11 cellular contexts compared by ENCODE assay signal in the genomic region with DNA sequence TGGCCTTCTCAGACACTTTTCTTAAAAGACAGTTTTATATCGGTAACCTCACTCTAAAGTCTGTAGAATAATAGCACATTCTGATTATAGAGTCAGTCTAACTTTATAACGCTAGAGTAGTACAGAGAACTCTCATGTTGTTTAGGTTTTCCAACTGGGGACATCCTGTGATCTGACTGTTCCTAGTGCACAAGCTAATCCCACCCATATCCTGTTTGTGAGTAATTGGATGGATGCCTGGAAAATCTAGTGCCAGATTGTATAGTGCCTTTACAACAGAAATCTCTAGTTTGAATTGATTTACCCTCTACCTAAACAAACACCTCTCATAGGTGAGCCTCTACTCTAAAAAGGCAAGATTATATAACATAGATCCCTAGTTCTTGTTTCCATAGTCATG.
DNase-seq lines count a peak whose midpoint lies in the region; ATAC-seq, FAIRE-seq and TF ChIP-seq lines count a peak whose summit lies in the region.
"Had no signal": no experiment of that assay in that cellular context is flagged by ENCODE, and none has a peak within 500 bp of the region (broad histone marks: within the 10 kb centered on the region; RNA-seq: fewer than 3 reads in every experiment).

No MANE protein-coding gene starts in this region.

- H3K9me3 ChIP-seq in right lobe of liver (no peaks in the 10 kb centered on the region), HepG2 (ENCODE audit: low read length) (no peaks in the 10 kb centered on the region), right cardiac atrium (ENCODE audit: control insufficient read depth, low read length) (no peaks in the 10 kb centered on the region)
- no peaks in the 10 kb centered on the region for H3K9me3 ChIP-seq in CD4-positive, alpha-beta memory T cell (ENCODE audit: control insufficient read depth in 1 of 2, low read length in 2 of 2)
- H3K9me3 ChIP-seq: suprapubic skin had no signal

- H3K4me2 ChIP-seq in HepG2 (ENCODE audit: low read depth, low read length): no peak overlapping the region

- H3K79me2 ChIP-seq in HepG2 (ENCODE audit: insufficient read depth, low read length): peaks cover 25% of the 10 kb centered on the region

- intact Hi-C loops in right lobe of liver (cut with DNase I): no loop called here
- intact Hi-C loops in HepG2 (cut with micrococcal nuclease; ENCODE audit: unreplicated experiment): no loop called here
- intact Hi-C loops in right cardiac atrium (cut with DNase I): no loop called here
- intact Hi-C loops in CD4-positive, alpha-beta memory T cell (cut with micrococcal nuclease): no loop called here

- in situ Hi-C loops in HepG2 (cut with HindIII; ENCODE audit: extremely low pct_ligation_motif_present, low pct_unique_long_range_greater_than_20kb): no loop called here

- H4K20me1 ChIP-seq in HepG2 (ENCODE audit: insufficient read depth, low read length): 0 out of 2 replicates have a peak, but pooled peaks cover 6% of the 10 kb centered on the region

- BruUV-seq in HepG2 (replicated peaks; lab: Mats Ljungman, UMichigan): no TSS peak

- CTCF ChIA-PET in HepG2 (lab: Yijun Ruan, JAX; ENCODE audit: low intra/inter-chr PET ratio, low total read pairs): no interaction called here
- CTCF ChIA-PET in CD4-positive, alpha-beta memory T cell (lab: Charles Lee; ENCODE audit: partially characterized antibody): no interaction called here

- TF ChIP-seq POLR2A in right lobe of liver (IDR thresholded peaks at IDR 0.05) (no peak), HepG2 (IDR thresholded peaks at IDR 0.05; ENCODE audit: insufficient read depth in 1 of 2, low read depth in 2 of 2, low read length in 2 of 2) (no peak)

- H3K4me3 ChIP-seq in right lobe of liver (no peak overlapping the region), HepG2 (replicated peaks in 1 of 3; ENCODE audit: insufficient read depth in 1 of 3, low read depth in 2 of 3, low read length in 3 of 3) (no peak overlapping the region), right cardiac atrium (ENCODE audit: low read length) (no peak overlapping the region)
- H3K4me3 ChIP-seq in CD4-positive, alpha-beta memory T cell (ENCODE audit: low read length in 2 of 2): no peak overlapping the region
- H3K4me3 ChIP-seq: suprapubic skin had no signal

- peaks cover 28 to 67% (median 34%) of the 10 kb centered on the region in 4 donors for H3K4me1 Mint-ChIP-seq in CD4-positive, alpha-beta memory T cell

- H3K27ac Mint-ChIP-seq in CD4-positive, alpha-beta memory T cell: peak overlapping the region in 1 of 7 donors; percentile 17
- H3K27ac Mint-ChIP-seq: CD8-positive, alpha-beta memory T cell had no signal

- H3K27me3 ChIP-seq in right lobe of liver (no peaks in the 10 kb centered on the region), HepG2 (ENCODE audit: control insufficient read depth in 1 of 2, insufficient read depth in 2 of 2, low read length in 2 of 2) (no peaks in the 10 kb centered on the region), right cardiac atrium (ENCODE audit: control insufficient read depth, insufficient read depth) (no peaks in the 10 kb centered on the region)
- no peaks in the 10 kb centered on the region for H3K27me3 ChIP-seq in CD4-positive, alpha-beta memory T cell (ENCODE audit: insufficient read depth, low read length)
- H3K27me3 ChIP-seq: suprapubic skin had no signal

- peak; percentile 58 to 85 (median 72) for ATAC-seq in right lobe of liver
- no peak for ATAC-seq in HepG2
- ATAC-seq in right cardiac atrium: peak; percentile 82 to 97
- ATAC-seq in GM19395 (IDR thresholded peaks at IDR 0.05; ENCODE audit: unreplicated experiment): no peak

- TF ChIP-seq RAD21 in HepG2 (CRISPR knock-in tag; IDR thresholded peaks at IDR 0.05): no peak

- no peak overlapping the region for H3K9ac ChIP-seq in HepG2 (ENCODE audit: insufficient read depth, low read depth, low read length)

- H3K36me3 ChIP-seq in right lobe of liver (no peaks in the 10 kb centered on the region), HepG2 (replicated peaks in 1 of 2; ENCODE audit: control insufficient read depth in 1 of 2, insufficient read depth in 2 of 2, low read length in 2 of 2) (no peaks in the 10 kb centered on the region)
- H3K36me3 ChIP-seq in CD4-positive, alpha-beta memory T cell (ENCODE audit: insufficient read depth, low read length): no peaks in the 10 kb centered on the region
- H3K36me3 ChIP-seq: suprapubic skin had no signal

- no peak overlapping the region for H3K4me3 Mint-ChIP-seq in CD4-positive, alpha-beta memory T cell
- H3K4me3 Mint-ChIP-seq: CD8-positive, alpha-beta memory T cell had no signal

- H2AFZ ChIP-seq in HepG2 (ENCODE audit: low read length): no peak overlapping the region

- no peaks in the 10 kb centered on the region for H3K27me3 Mint-ChIP-seq in CD4-positive, alpha-beta memory T cell
- H3K27me3 Mint-ChIP-seq: CD8-positive, alpha-beta memory T cell had no signal

- TF ChIP-seq EP300 in HepG2 (IDR thresholded peaks at IDR 0.05; ENCODE audit: low read depth in 2 of 2, low read length in 2 of 2): no peak
- TF ChIP-seq EP300 in HepG2 (CRISPR knock-in tag; IDR thresholded peaks at IDR 0.05; ENCODE audit: borderline replicate concordance): no peak

- 61% methylated on average over 2 of the region's 2 CpGs for WGBS in right lobe of liver (ENCODE audit: insufficient coverage, low coverage, low lambda C conversion rate, missing lambda C conversion rate)
- 95% methylated on average over 2 of the region's 2 CpGs for WGBS in HepG2 (ENCODE audit: low lambda C conversion rate)
- 51% methylated on average over 2 of the region's 2 CpGs for WGBS in right cardiac atrium

- H3K27ac ChIP-seq in right lobe of liver (peak overlapping the region in 1 of 3 donors; percentile 10), HepG2 (ENCODE audit: extremely low read length, insufficient read depth, low read length) (no peak overlapping the region), right cardiac atrium (ENCODE audit: low read length) (no peak overlapping the region)
- no peak overlapping the region for H3K27ac ChIP-seq in CD4-positive, alpha-beta memory T cell (ENCODE audit: low read depth, low read length)

- H3K9me3 Mint-ChIP-seq in CD4-positive, alpha-beta memory T cell: peaks cover 0 to 5% (median 3%) of the 10 kb centered on the region in 8 donors

- POLR2A ChIA-PET in HepG2 (lab: Yijun Ruan, JAX): no interaction called here
- POLR2A ChIA-PET in CD4-positive, alpha-beta memory T cell (lab: Charles Lee; ENCODE audit: partially characterized antibody): no interaction called here

- FAIRE-seq in HepG2 (lab: Jason Lieb, UNC): no peak

- TF ChIP-seq CTCF in right lobe of liver (IDR thresholded peaks at IDR 0.05): no peak
- no peak for TF ChIP-seq CTCF in HepG2 (CRISPR knock-in tag; IDR thresholded peaks at IDR 0.05)

- peaks cover 6 to 18% of the 10 kb centered on the region in 2 donors for H3K36me3 Mint-ChIP-seq in CD4-positive, alpha-beta memory T cell

- no peaks in the 10 kb centered on the region for H3K4me1 ChIP-seq in right lobe of liver
- peaks cover 14% of the 10 kb centered on the region for H3K4me1 ChIP-seq in HepG2 (ENCODE audit: insufficient read depth, low read length)
- peaks cover 2% of the 10 kb centered on the region for H3K4me1 ChIP-seq in right cardiac atrium (ENCODE audit: control insufficient read depth, insufficient read depth, low read length)
- no peaks in the 10 kb centered on the region for H3K4me1 ChIP-seq in CD4-positive, alpha-beta memory T cell (ENCODE audit: insufficient read depth, low read length)

- no peak for DNase-seq in right lobe of liver
- no peak for DNase-seq in HepG2 (ENCODE audit: low spot score)
- peak; percentile 27 for DNase-seq in amniotic stem cell (lab: John Stamatoyannopoulos, UW)
- no peak for DNase-seq in right cardiac atrium
- DNase-seq in CD4-positive, alpha-beta memory T cell: no peak
- DNase-seq in LoVo (ENCODE audit: low spot score): no peak
- no peak for DNase-seq in HuH-7.5 (ENCODE audit: low spot score)
- DNase-seq: activated CD4-positive, CD25-positive, alpha-beta regulatory T cell; CD8-positive, alpha-beta memory T cell had no signal

TF ChIP-seq in HepG2, 621 proteins besides CTCF, POLR2A, EP300 and RAD21:
- TF ChIP-seq, protein P1, sequence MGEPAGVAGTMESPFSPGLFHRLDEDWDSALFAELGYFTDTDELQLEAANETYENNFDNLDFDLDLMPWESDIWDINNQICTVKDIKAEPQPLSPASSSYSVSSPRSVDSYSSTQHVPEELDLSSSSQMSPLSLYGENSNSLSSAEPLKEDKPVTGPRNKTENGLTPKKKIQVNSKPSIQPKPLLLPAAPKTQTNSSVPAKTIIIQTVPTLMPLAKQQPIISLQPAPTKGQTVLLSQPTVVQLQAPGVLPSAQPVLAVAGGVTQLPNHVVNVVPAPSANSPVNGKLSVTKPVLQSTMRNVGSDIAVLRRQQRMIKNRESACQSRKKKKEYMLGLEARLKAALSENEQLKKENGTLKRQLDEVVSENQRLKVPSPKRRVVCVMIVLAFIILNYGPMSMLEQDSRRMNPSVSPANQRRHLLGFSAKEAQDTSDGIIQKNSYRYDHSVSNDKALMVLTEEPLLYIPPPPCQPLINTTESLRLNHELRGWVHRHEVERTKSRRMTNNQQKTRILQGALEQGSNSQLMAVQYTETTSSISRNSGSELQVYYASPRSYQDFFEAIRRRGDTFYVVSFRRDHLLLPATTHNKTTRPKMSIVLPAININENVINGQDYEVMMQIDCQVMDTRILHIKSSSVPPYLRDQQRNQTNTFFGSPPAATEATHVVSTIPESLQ (CRISPR knock-in tag; conservative IDR thresholded peaks at IDR 0.05): no peak

Comparison
In these comparisons a context has a peak if more than half of its experiments do, and no peak if none do; other contexts are left out.
1. ATAC-seq: peak in right lobe of liver (4 of 4) and right cardiac atrium (2 of 2); none in HepG2 (single experiment) and GM19395 (single experiment).